In the genomic region with DNA sequence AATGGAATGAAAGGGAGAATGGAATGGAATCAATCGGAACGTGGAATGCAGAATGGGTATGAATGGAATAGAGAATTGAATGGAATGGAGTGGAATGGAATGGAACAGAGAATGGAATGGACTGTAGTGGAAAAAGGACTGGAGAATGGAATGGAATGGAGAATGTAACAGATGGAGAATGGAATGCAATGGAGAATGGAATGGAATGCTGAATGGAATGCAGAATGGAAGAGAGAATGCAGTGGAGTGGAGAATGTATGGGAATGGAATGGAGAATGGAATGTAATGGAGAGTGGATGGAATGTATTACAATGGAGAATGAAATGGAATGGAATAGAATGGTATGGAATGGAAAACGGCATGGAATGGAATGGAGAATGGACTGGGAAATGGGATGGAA, we compare ENCODE assay signal across 27 cellular contexts.
"Had no signal": no experiment of that assay in that cellular context is flagged by ENCODE, and none has a peak within 500 bp of the region (broad histone marks: within the 10 kb centered on the region; RNA-seq: fewer than 3 reads in every experiment).

No MANE protein-coding gene starts in this region.

- H3K27me3 Mint-ChIP-seq: activated CD4-positive, alpha-beta T cell treated with anti-CD3 and anti-CD28 coated beads, Interleukin-2, amount 10 ng/mL, durations not matched to agents 24 days and 14 days; activated CD8-positive, alpha-beta T cell treated with anti-CD3 and anti-CD28 coated beads for 36 hours; activated naive CD8-positive, alpha-beta T cell treated with anti-CD3 and anti-CD28 coated beads for 36 hours; activated T-helper 17 cell treated with anti-CD3 and anti-CD28 coated beads, Interleukin-2, amount 50 U/mL, for 72 hours; central memory CD8-positive, alpha-beta T cell had no signal

- H3K27ac Mint-ChIP-seq: activated CD4-positive, alpha-beta T cell treated with anti-CD3 and anti-CD28 coated beads, Interleukin-2, amount 10 ng/mL, durations not matched to agents 24 days and 14 days; activated CD8-positive, alpha-beta T cell treated with anti-CD3 and anti-CD28 coated beads for 36 hours; activated naive CD8-positive, alpha-beta T cell treated with anti-CD3 and anti-CD28 coated beads for 36 hours; activated T-cell treated with anti-CD3 and anti-CD28 coated beads, Interleukin-2, amount 50 U/mL, for 72 hours; activated T-helper 17 cell treated with anti-CD3 and anti-CD28 coated beads, Interleukin-2, amount 50 U/mL, for 72 hours had no signal

- DNase-seq: activated CD4-positive, alpha-beta T cell treated with anti-CD3 and anti-CD28 coated beads, Interleukin-2, amount 10 ng/mL, durations not matched to agents 24 days and 14 days; activated CD4-positive, alpha-beta T cell treated with anti-CD3 and anti-CD28 coated beads, Interleukin-2, amount 50 U/mL, for 4 hours; activated CD8-positive, alpha-beta T cell treated with anti-CD3 and anti-CD28 coated beads for 36 hours; activated effector memory CD4-positive, alpha-beta T cell treated with anti-CD3 and anti-CD28 coated beads, Interleukin-2, amount 50 U/mL, for 16 hours; activated naive CD4-positive, alpha-beta T cell; activated naive CD4-positive, alpha-beta T cell treated with anti-CD3 and anti-CD28 coated beads, Interleukin-2, amount 50 U/mL, for 16 hours; activated naive CD8-positive, alpha-beta T cell treated with anti-CD3 and anti-CD28 coated beads for 36 hours; activated T-cell treated with anti-CD3 and anti-CD28 coated beads, Interleukin-2, amount 50 U/mL, for 1 hour; activated T-cell treated with anti-CD3 and anti-CD28 coated beads, Interleukin-2, amount 50 U/mL, for 72 hours; amygdala; MM.1S; MV-4-11; NCI-H1092; NCI-H1436 treated with DMSO at 0.1 percent for 48 hours; NCI-H1694 treated with DMSO at 0.1 percent for 48 hours; NCI-H2029; NCI-H2107; NCI-H2171; NCI-H510A; NCI-H526 treated with DMSO at 0.1 percent for 48 hours; NCI-H774; SHP77; SJCRH30; T1000 had no signal

- H3K4me3 Mint-ChIP-seq: activated CD4-positive, alpha-beta T cell treated with anti-CD3 and anti-CD28 coated beads, Interleukin-2, amount 10 ng/mL, durations not matched to agents 24 days and 14 days; activated CD8-positive, alpha-beta T cell treated with anti-CD3 and anti-CD28 coated beads for 36 hours; activated naive CD8-positive, alpha-beta T cell treated with anti-CD3 and anti-CD28 coated beads for 36 hours; activated T-cell treated with anti-CD3 and anti-CD28 coated beads, Interleukin-2, amount 50 U/mL, for 72 hours; activated T-helper 17 cell treated with anti-CD3 and anti-CD28 coated beads, Interleukin-2, amount 50 U/mL, for 72 hours; central memory CD8-positive, alpha-beta T cell had no signal

- H3K9me3 Mint-ChIP-seq: activated CD4-positive, alpha-beta T cell treated with anti-CD3 and anti-CD28 coated beads, Interleukin-2, amount 10 ng/mL, durations not matched to agents 24 days and 14 days; activated CD8-positive, alpha-beta T cell treated with anti-CD3 and anti-CD28 coated beads for 36 hours; activated naive CD8-positive, alpha-beta T cell treated with anti-CD3 and anti-CD28 coated beads for 36 hours; activated T-cell treated with anti-CD3 and anti-CD28 coated beads, Interleukin-2, amount 50 U/mL, for 72 hours; activated T-helper 17 cell treated with anti-CD3 and anti-CD28 coated beads, Interleukin-2, amount 50 U/mL, for 72 hours; central memory CD8-positive, alpha-beta T cell had no signal

- ATAC-seq: activated CD8-positive, alpha-beta T cell treated with anti-CD3 and anti-CD28 coated beads for 36 hours; activated T-cell treated with anti-CD3 and anti-CD28 coated beads, Interleukin-2, amount 50 U/mL, for 72 hours; activated T-helper 17 cell treated with anti-CD3 and anti-CD28 coated beads, Interleukin-2, amount 50 U/mL, for 72 hours; Panc1 had no signal

- H3K4me1 Mint-ChIP-seq: activated CD4-positive, alpha-beta T cell treated with anti-CD3 and anti-CD28 coated beads, Interleukin-2, amount 10 ng/mL, durations not matched to agents 24 days and 14 days; activated naive CD8-positive, alpha-beta T cell treated with anti-CD3 and anti-CD28 coated beads for 36 hours; activated T-helper 17 cell treated with anti-CD3 and anti-CD28 coated beads, Interleukin-2, amount 50 U/mL, for 72 hours; central memory CD8-positive, alpha-beta T cell had no signal
